Comparison of ENCODE assay signal across 8 cellular contexts in genomic region chr2:232611559-232612218, GRCh38. TPM values are rescaled to one million over a fixed set of nuclear protein-coding genes. Genes with fewer than 3 reads are reported as not detected.
DNase-seq lines count a peak whose midpoint lies in the region; ATAC-seq, FAIRE-seq and TF ChIP-seq lines count a peak whose summit lies in the region.

No MANE protein-coding gene starts in this region.

- H3K79me2 ChIP-seq in H9 (ENCODE audit: insufficient read depth, low read length): no peaks in the 10 kb centered on the region

- TF ChIP-seq CTCF in BJ (IDR thresholded peaks at IDR 0.05; ENCODE audit: insufficient read depth, low read depth, low read length) (peak; percentile 91), H9 (conservative IDR thresholded peaks at IDR 0.05) (peak; percentile 91)

- no peak for FAIRE-seq in small intestine (lab: Jason Lieb, UNC)

- H3K9ac ChIP-seq in H9 (ENCODE audit: extremely low read depth, insufficient read length, low read length): no peak overlapping the region

- no peaks in the 10 kb centered on the region for H3K36me3 ChIP-seq in BJ (ENCODE audit: control insufficient read depth, insufficient read depth, low read length)
- no peaks in the 10 kb centered on the region for H3K36me3 ChIP-seq in small intestine (ENCODE audit: control insufficient read depth in 2 of 2, insufficient read depth in 2 of 2, low read length in 2 of 2)

- H2BK5ac ChIP-seq in H9 (ENCODE audit: insufficient read length, low read length): no peak overlapping the region

- POLR2A ChIA-PET in BJ (lab: Charles Lee): no interaction called here

- H3K27ac Mint-ChIP-seq in H9: no peak overlapping the region
- no peak overlapping the region for H3K27ac Mint-ChIP-seq in activated naive CD8-positive, alpha-beta T cell treated with anti-CD3 and anti-CD28 coated beads, Interleukin-2, amount 50 U/mL, for 24 hours

- no peak overlapping the region for H3K23ac ChIP-seq in H9 (ENCODE audit: insufficient read length, low read depth, low read length)

- no peak overlapping the region for H4K5ac ChIP-seq in H9 (ENCODE audit: insufficient read length, low read depth, low read length)

- no peaks in the 10 kb centered on the region for H3K9me3 ChIP-seq in H9 (ENCODE audit: control insufficient read depth, low read depth, low read length)
- no peaks in the 10 kb centered on the region for H3K9me3 ChIP-seq in small intestine (ENCODE audit: control insufficient read depth, low read depth)

- H3K9me3 Mint-ChIP-seq in H9: peaks cover 0 to 5% of the 10 kb centered on the region in 2 experiments; a peak in 3 of 5 replicates
- no peaks in the 10 kb centered on the region for H3K9me3 Mint-ChIP-seq in activated naive CD8-positive, alpha-beta T cell treated with anti-CD3 and anti-CD28 coated beads, Interleukin-2, amount 50 U/mL, for 24 hours

- H4K20me1 ChIP-seq in H9 (ENCODE audit: control insufficient read depth, insufficient read depth, insufficient read length): no peaks in the 10 kb centered on the region

- H3K4me1 ChIP-seq in H9 (ENCODE audit: insufficient read depth, low read length) (no peaks in the 10 kb centered on the region), small intestine (ENCODE audit: control insufficient read depth in 2 of 2, insufficient read depth in 1 of 2, low read depth in 1 of 2, low read length in 1 of 2) (no peaks in the 10 kb centered on the region)

- DNase-seq in BJ (ENCODE audit: low read depth) (peak; percentile 58), H9 (peak; percentile 79), T-helper 1 cell (peak; percentile 33 to 65 (median 43)), left ventricle myocardium superior (peak; percentile 84), small intestine (peak; percentile 26)
- peak; percentile 84 for DNase-seq in activated naive CD8-positive, alpha-beta T cell treated with anti-CD3 and anti-CD28 coated beads, Interleukin-2, amount 50 U/mL, for 24 hours

- no peaks in the 10 kb centered on the region for H3K79me1 ChIP-seq in H9 (ENCODE audit: insufficient read depth, low read depth, low read length, poor library complexity, severe bottlenecking)

- no peak overlapping the region for H2BK15ac ChIP-seq in H9 (ENCODE audit: low read depth, low read length)

- no peak overlapping the region for H2BK120ac ChIP-seq in H9 (ENCODE audit: low read depth, low read length, poor library complexity, severe bottlenecking)

- H3K4ac ChIP-seq in H9 (ENCODE audit: low read depth, low read length): no peak overlapping the region

- no peak overlapping the region for H3T11ph ChIP-seq in H9 (ENCODE audit: low read length)

- WGBS in H9 (ENCODE audit: extremely low coverage, insufficient read length, low lambda C conversion rate): no CpG with 5 or more reads among the region's 9 CpGs
- WGBS in small intestine, 3 donors: 44 to 50% (median 45%) methylated on average over 9 of the region's 9 CpGs

- H3K27ac ChIP-seq in H9 (ENCODE audit: insufficient read length, low read depth, low read length) (no peak overlapping the region), small intestine (ENCODE audit: low read depth in 1 of 2, low read length in 1 of 2) (no peak overlapping the region)

- H3K23me2 ChIP-seq in H9 (ENCODE audit: insufficient read length, low read depth, low read length, poor library complexity, severe bottlenecking): no peaks in the 10 kb centered on the region

- no peaks in the 10 kb centered on the region for H3K36me3 Mint-ChIP-seq in H9 (ENCODE audit: insufficient read depth in 1 of 3, low read depth in 3 of 3)
- H3K36me3 Mint-ChIP-seq in activated naive CD8-positive, alpha-beta T cell treated with anti-CD3 and anti-CD28 coated beads, Interleukin-2, amount 50 U/mL, for 24 hours (ENCODE audit: low read depth): no peaks in the 10 kb centered on the region

- H3K4me3 Mint-ChIP-seq in H9: no peak overlapping the region
- H3K4me3 Mint-ChIP-seq in activated naive CD8-positive, alpha-beta T cell treated with anti-CD3 and anti-CD28 coated beads, Interleukin-2, amount 50 U/mL, for 24 hours: no peak overlapping the region

- peak; percentile 59 for ATAC-seq in activated naive CD8-positive, alpha-beta T cell treated with anti-CD3 and anti-CD28 coated beads, Interleukin-2, amount 50 U/mL, for 24 hours
- ATAC-seq in left ventricle myocardium superior (peak; percentile 77), HG02885 (IDR thresholded peaks at IDR 0.05; ENCODE audit: poor library complexity, unreplicated experiment) (no peak), HG02678 (IDR thresholded peaks at IDR 0.05; ENCODE audit: unreplicated experiment) (no peak)

- H2BK20ac ChIP-seq in H9 (ENCODE audit: low read depth, low read length, poor library complexity, severe bottlenecking): no peak overlapping the region

- H2BK12ac ChIP-seq in H9 (ENCODE audit: insufficient read length, low read depth, low read length): no peak overlapping the region

- no peaks in the 10 kb centered on the region for H3K27me3 Mint-ChIP-seq in H9 (ENCODE audit: low read depth)
- no peaks in the 10 kb centered on the region for H3K27me3 Mint-ChIP-seq in activated naive CD8-positive, alpha-beta T cell treated with anti-CD3 and anti-CD28 coated beads, Interleukin-2, amount 50 U/mL, for 24 hours

- no peak overlapping the region for H2AK5ac ChIP-seq in H9 (ENCODE audit: insufficient read length, low read length)

- no peak overlapping the region for H3K18ac ChIP-seq in H9 (ENCODE audit: insufficient read length, low read depth, low read length)

- no peak overlapping the region for H3K4me2 ChIP-seq in H9 (ENCODE audit: insufficient read depth, insufficient read length, low read length)

- H3K4me1 Mint-ChIP-seq in H9: no peaks in the 10 kb centered on the region; a peak in 2 of 4 replicates
- no peaks in the 10 kb centered on the region for H3K4me1 Mint-ChIP-seq in activated naive CD8-positive, alpha-beta T cell treated with anti-CD3 and anti-CD28 coated beads, Interleukin-2, amount 50 U/mL, for 24 hours

- no peak overlapping the region for H3K14ac ChIP-seq in H9 (ENCODE audit: insufficient read depth, low read length)

- CTCF ChIA-PET in BJ (lab: Yijun Ruan, JAX): interaction anchor here (0.6 to 3.4 kb wide), 19 partner anchors 9 to 198 kb away, joined by 3 to 34 read pairs (median 3); partner anchors contain the start of gene EFHD1

- no peak overlapping the region for H4K91ac ChIP-seq in H9 (ENCODE audit: insufficient read length, low read depth, low read length)

- intact Hi-C loops in left ventricle myocardium superior (cut with micrococcal nuclease): no loop called here

- H3K4me3 ChIP-seq in BJ (ENCODE audit: low read depth, low read length) (no peak overlapping the region), small intestine (ENCODE audit: low read depth in 1 of 2, low read length in 2 of 2) (no peak overlapping the region)

- H3K56ac ChIP-seq in H9 (ENCODE audit: insufficient read length, low read depth, low read length): no peak overlapping the region

- no peak overlapping the region for H4K8ac ChIP-seq in H9 (replicated peaks; ENCODE audit: insufficient read length, low read depth, low read length)

- no peak overlapping the region for H2AFZ ChIP-seq in H9 (ENCODE audit: low read length)

- no peaks in the 10 kb centered on the region for H3K27me3 ChIP-seq in BJ (ENCODE audit: control insufficient read depth, insufficient read depth, low read length)
- H3K27me3 ChIP-seq in H9 (ENCODE audit: insufficient read depth, low read length): no peaks in the 10 kb centered on the region
- H3K27me3 ChIP-seq in small intestine (ENCODE audit: control insufficient read depth in 2 of 2, insufficient read depth in 2 of 2, low read length in 2 of 2): no peaks in the 10 kb centered on the region

RNA-seq across cellular contexts. Expression of gene EFHD1, which starts 21.7 kb away (rescaled TPM):
- polyA plus RNA-seq in BJ (2011; rRNA removed) (60.0 and 76.5 TPM in 2 replicates), small intestine (1 to 10 TPM in 2 of 3 donors, under 1 TPM in 1; 0.45 to 8.5 (median 6.5) TPM)
- 34.8 and 38.1 TPM in 2 replicates for polyA minus RNA-seq in BJ (2011; rRNA and poly(A)+ RNA removed)
- total RNA-seq in H9 (2021) (2.7 and 2.8 TPM in 2 replicates), left ventricle myocardium superior (21.7 TPM)

Comparison
In these comparisons a context has a peak if more than half of its experiments do, and no peak if none do; other contexts are left out.
1. DNase-seq: peak in every context shown above with its lines; median percentile 84 in activated naive CD8-positive, alpha-beta T cell treated with anti-CD3 and anti-CD28 coated beads, Interleukin-2, amount 50 U/mL, for 24 hours; 84 in left ventricle myocardium superior; 79 in H9; 58 in BJ; 43 in T-helper 1 cell; 26 in small intestine.
2. ATAC-seq: peak in activated naive CD8-positive, alpha-beta T cell treated with anti-CD3 and anti-CD28 coated beads, Interleukin-2, amount 50 U/mL, for 24 hours (single experiment) and left ventricle myocardium superior (single experiment); none in HG02885 (single experiment) and HG02678 (single experiment).